Comparison of ENCODE assay signal across 8 cellular contexts in genomic region chr7:76549025-76549854, GRCh38. TPM values are rescaled to one million over a fixed set of nuclear protein-coding genes. Genes with fewer than 3 reads are reported as not detected.
DNase-seq lines count a peak whose midpoint lies in the region; ATAC-seq and TF ChIP-seq lines count a peak whose summit lies in the region.
"Not testable (repeated sequence)": the region's sequence is repeated elsewhere in the genome, so short reads cannot be mapped to it uniquely, and the experiment has no call there.

No MANE protein-coding gene starts in this region.

- peak; percentile 64 to 66 for TF ChIP-seq POLR2A in Peyer's patch (IDR thresholded peaks at IDR 0.05)

- peak overlapping the region; percentile 93 to 99 for H3K4me3 ChIP-seq in DND-41 (ENCODE audit: low read depth in 1 of 2, low read length in 2 of 2)
- not testable (repeated sequence) for H3K4me3 ChIP-seq in KMS-11 (IDR thresholded peaks at IDR 0.05; ENCODE audit: insufficient read depth, low read depth, low read length)
- peak overlapping the region; percentile 86 to 90 (median 88) for H3K4me3 ChIP-seq in Peyer's patch

- peak; percentile 100 for ATAC-seq in DND-41 (ENCODE audit: insufficient read depth, low read depth)
- ATAC-seq in GM21825 (IDR thresholded peaks at IDR 0.05; ENCODE audit: unreplicated experiment): peak; percentile 100
- peak; percentile 97 for ATAC-seq in naive B cell (ENCODE audit: low read depth in 2 of 2)

- not testable (repeated sequence) for H3K27me3 ChIP-seq in DND-41 (ENCODE audit: insufficient read depth, low read length, poor library complexity); KMS-11 (ENCODE audit: insufficient read depth, low read depth); Peyer's patch

- not testable (repeated sequence) for TF ChIP-seq CTCF in DND-41 (IDR thresholded peaks at IDR 0.05; ENCODE audit: borderline replicate concordance, extremely low read depth, low read length, poor library complexity, severe bottlenecking); KMS-11 (conservative IDR thresholded peaks at IDR 0.05; ENCODE audit: low read depth, low read length)
- peak in 3 of 6 experiments; percentile 17 to 28 (median 28) for TF ChIP-seq CTCF in Peyer's patch (IDR thresholded peaks at IDR 0.05)

- peak; percentile 97 for DNase-seq in DND-41
- DNase-seq in Peyer's patch: peak; percentile 86 to 95 (median 88)
- peak; percentile 73 for DNase-seq in activated T-helper 1 cell treated with Interleukin-2 at 50 U/mL for 16 hours (ENCODE audit: low read depth)
- DNase-seq in fibroblast of gingiva (ENCODE audit: low read depth): peak; percentile 92
- peak; percentile 81 for DNase-seq in naive B cell
- DNase-seq in stimulated activated CD8-positive, alpha-beta memory T cell treated with anti-CD3 and anti-CD28 coated beads, Interleukin-7, amount 100 ng/mL, for 48 hours (ENCODE audit: extremely low read depth in 1 of 2, low read depth in 1 of 2): peak; percentile 75 to 90

- peak overlapping the region; percentile 90 to 97 (median 94) for H3K4me3 Mint-ChIP-seq in naive B cell

- H3K79me2 ChIP-seq in DND-41 (ENCODE audit: insufficient read depth, low read length) (peaks cover 37% of the 10 kb centered on the region), KMS-11 (ENCODE audit: insufficient read depth, low read depth) (peaks cover 31% of the 10 kb centered on the region; the same call in 1 of the 2 replicates)

- peaks cover 8 to 26% (median 24%) of the 10 kb centered on the region in 3 donors for H3K4me1 Mint-ChIP-seq in naive B cell

- not testable (repeated sequence) for H3K9me3 Mint-ChIP-seq in naive B cell

- H3K27me3 Mint-ChIP-seq in naive B cell: not testable (repeated sequence)

- peaks cover 11% of the 10 kb centered on the region; the same call in 1 of the 2 replicates for H4K20me1 ChIP-seq in DND-41 (ENCODE audit: insufficient read depth, low read length)
- not testable (repeated sequence) for H4K20me1 ChIP-seq in KMS-11 (ENCODE audit: insufficient read depth)

- H2AFZ ChIP-seq in DND-41 (ENCODE audit: low read depth, low read length) (peak overlapping the region; percentile 89), KMS-11 (ENCODE audit: low read depth) (peak overlapping the region; percentile 60)

- H3K4me2 ChIP-seq in DND-41 (ENCODE audit: insufficient read depth, low read length) (peak overlapping the region; percentile 79), KMS-11 (peak overlapping the region; percentile 55)

- H3K9ac ChIP-seq in DND-41 (ENCODE audit: low read depth, low read length) (peak overlapping the region; percentile 96), KMS-11 (peak overlapping the region; percentile 97)

- H3K27ac ChIP-seq in DND-41 (ENCODE audit: low read length) (peak overlapping the region; percentile 90), KMS-11 (peak overlapping the region; percentile 76), Peyer's patch (peak overlapping the region; percentile 88 to 89 (median 88))

- not testable (repeated sequence) for H3K9me3 ChIP-seq in DND-41 (ENCODE audit: insufficient read depth, low read length, severe bottlenecking); Peyer's patch

- H3K27ac Mint-ChIP-seq in naive B cell: peak overlapping the region; percentile 86 to 95 (median 92)

- H3K4me1 ChIP-seq in DND-41 (ENCODE audit: insufficient read depth, low read length): peaks cover 13% of the 10 kb centered on the region
- not testable (repeated sequence) for H3K4me1 ChIP-seq in KMS-11 (ENCODE audit: low read depth, poor library complexity, severe bottlenecking); Peyer's patch

- not testable (repeated sequence) for H3K36me3 Mint-ChIP-seq in naive B cell

- H3K36me3 ChIP-seq in DND-41 (ENCODE audit: insufficient read depth, low read length): peaks cover 10% of the 10 kb centered on the region
- H3K36me3 ChIP-seq in KMS-11 (ENCODE audit: insufficient read depth); Peyer's patch: not testable (repeated sequence)

RNA-seq across cellular contexts. Expression of gene SPDYE16, which starts 6.1 kb away (rescaled TPM):
- 1 to 10 TPM in 1 of 4 donors, not detected in 3; 1.7 TPM for total RNA-seq in Peyer's patch
- under 1 TPM in 3 of 6 donors, not detected in 3; 0.08 to 0.15 (median 0.09) TPM for polyA plus RNA-seq in naive B cell (ENCODE audit: low read depth in 6 of 6)

RNA-seq across cellular contexts. Expression of gene UPK3B, which starts 38.9 kb away (rescaled TPM):
- total RNA-seq in Peyer's patch: 1 to 10 TPM in 3 of 4 donors, not detected in 1; 1.4 to 5.2 (median 3.3) TPM
- polyA plus RNA-seq in naive B cell (ENCODE audit: low read depth in 6 of 6): under 1 TPM in 3 of 6 donors, not detected in 3; 0.13 to 0.74 (median 0.21) TPM
